ENCODE assay signal across 8 cellular contexts in genomic region chr3:99753268-99753975, GRCh38.
A peak's percentile ranks its signal among the peaks of the same experiment; 100 is the strongest.
DNase-seq lines count a peak whose midpoint lies in the region; ATAC-seq and TF ChIP-seq lines count a peak whose summit lies in the region.

No MANE protein-coding gene starts in this region.

- CTCF ChIA-PET in T-cell (lab: Charles Lee) = interaction anchor here (0.5 to 2.4 kb wide), 5 partner anchors 11 to 938 kb away, joined by 3 to 6 read pairs (median 6); no protein-coding TSS in a partner anchor

- no peak overlapping the region for H3K4me3 ChIP-seq in esophagus muscularis mucosa

- H3K4me1 ChIP-seq in esophagus muscularis mucosa = peaks cover 2 to 21% (median 12%) of the 10 kb centered on the region in 4 donors

- H3K27me3 Mint-ChIP-seq in T-cell = peaks cover 5 to 21% of the 10 kb centered on the region in 2 donors
- peaks cover 0 to 10% (median 4%) of the 10 kb centered on the region in 5 donors for H3K27me3 Mint-ChIP-seq in naive thymus-derived CD8-positive, alpha-beta T cell

- peak; percentile 55 to 67 for DNase-seq in AML-193 (lab: John Stamatoyannopoulos, UW)
- peak; percentile 29 for DNase-seq in MV-4-11 (lab: John Stamatoyannopoulos, UW)
- DNase-seq in T-cell = peak in 2 of 34 experiments; percentile 1 to 4
- DNase-seq in esophagus muscularis mucosa (ENCODE audit: extremely low spot score) = no peak
- peak in 4 of 10 donors; percentile 6 to 22 (median 18) for DNase-seq in naive thymus-derived CD8-positive, alpha-beta T cell

- no peak overlapping the region for H3K27ac ChIP-seq in esophagus muscularis mucosa (replicated peaks in 1 of 4)

- POLR2A ChIA-PET in T-cell (lab: Charles Lee) = interaction anchor here in 1 of 2 donors (0.6 kb wide), 1 partner anchor 1735 kb away, joined by 3 read pairs; no protein-coding TSS in a partner anchor
- POLR2A ChIA-PET in naive thymus-derived CD8-positive, alpha-beta T cell (lab: Charles Lee) = no interaction called here

- H3K9me3 Mint-ChIP-seq in T-cell = no peaks in the 10 kb centered on the region
- no peaks in the 10 kb centered on the region for H3K9me3 Mint-ChIP-seq in naive thymus-derived CD8-positive, alpha-beta T cell

- H3K36me3 Mint-ChIP-seq in T-cell = no peaks in the 10 kb centered on the region
- no peaks in the 10 kb centered on the region for H3K36me3 Mint-ChIP-seq in naive thymus-derived CD8-positive, alpha-beta T cell

- no peak for TF ChIP-seq EP300 in esophagus muscularis mucosa (IDR thresholded peaks at IDR 0.05)

- intact Hi-C loops in esophagus muscularis mucosa (cut with DNase I) = loop anchor here (5.0 kb wide), 1 partner anchor 731 kb away; no protein-coding TSS in a partner anchor

- peak; percentile 73 for TF ChIP-seq CTCF in GM12872 (IDR thresholded peaks at IDR 0.05; ENCODE audit: insufficient read depth, low read depth, low read length)
- peak; percentile 60 to 81 (median 71) for TF ChIP-seq CTCF in esophagus muscularis mucosa (IDR thresholded peaks at IDR 0.05)

- no peaks in the 10 kb centered on the region for H3K27me3 ChIP-seq in esophagus muscularis mucosa

- ATAC-seq in HG02588 (IDR thresholded peaks at IDR 0.05; ENCODE audit: unreplicated experiment) (peak; percentile 82), T-cell (replicated peaks in 1 of 4) (peak; percentile 37 to 55 (median 43)), HG03139 (IDR thresholded peaks at IDR 0.05; ENCODE audit: unreplicated experiment) (no peak)
- peak; percentile 53 to 65 for ATAC-seq in naive thymus-derived CD8-positive, alpha-beta T cell

- 4% methylated on average over 3 of the region's 3 CpGs for WGBS in esophagus muscularis mucosa

- no peak overlapping the region for H3K4me3 Mint-ChIP-seq in T-cell
- no peak overlapping the region for H3K4me3 Mint-ChIP-seq in naive thymus-derived CD8-positive, alpha-beta T cell

- H3K27ac Mint-ChIP-seq in T-cell = no peak overlapping the region
- no peak overlapping the region for H3K27ac Mint-ChIP-seq in naive thymus-derived CD8-positive, alpha-beta T cell

- no peak for TF ChIP-seq POLR2A in esophagus muscularis mucosa (IDR thresholded peaks at IDR 0.05; ENCODE audit: low read depth)

- H3K4me1 Mint-ChIP-seq in T-cell = no peaks in the 10 kb centered on the region
- H3K4me1 Mint-ChIP-seq in naive thymus-derived CD8-positive, alpha-beta T cell = no peaks in the 10 kb centered on the region

- no peaks in the 10 kb centered on the region for H3K36me3 ChIP-seq in esophagus muscularis mucosa

- H3K9me3 ChIP-seq in esophagus muscularis mucosa = no peaks in the 10 kb centered on the region
